Comparison of ENCODE assay signal across 8 cellular contexts in genomic region chr7:157138101-157138423, GRCh38. TPM values are rescaled to one million over a fixed set of nuclear protein-coding genes. Genes with fewer than 3 reads are reported as not detected.
A peak's percentile ranks its signal among the peaks of the same experiment; 100 is the strongest.
DNase-seq lines count a peak whose midpoint lies in the region; ATAC-seq, FAIRE-seq and TF ChIP-seq lines count a peak whose summit lies in the region.

No MANE protein-coding gene starts in this region.

- peaks cover 0 to 23% of the 10 kb centered on the region in 2 donors for H3K4me1 ChIP-seq in muscle layer of duodenum (ENCODE audit: control insufficient read depth in 1 of 2, insufficient read depth in 2 of 2, low read length in 2 of 2)

- no peak overlapping the region for H3K27ac ChIP-seq in AG04450 (ENCODE audit: low read depth, low read length)
- H3K27ac ChIP-seq in HL-60 (replicated peaks) = peak overlapping the region; percentile 76
- H3K27ac ChIP-seq in caudate nucleus (ENCODE audit: low read depth, low read length) = peak overlapping the region; percentile 87
- H3K27ac ChIP-seq in muscle layer of duodenum (ENCODE audit: low read length) = peak overlapping the region; percentile 62

- FAIRE-seq in frontal cortex (lab: Jason Lieb, UNC) = no peak

- peak overlapping the region; percentile 64 for H3K4me3 ChIP-seq in AG04450 (ENCODE audit: low read depth, low read length)
- H3K4me3 ChIP-seq in HL-60 (replicated peaks; ENCODE audit: insufficient read depth, low read length) = peak overlapping the region; percentile 57
- peak overlapping the region; percentile 55 to 86 for H3K4me3 ChIP-seq in muscle layer of duodenum (ENCODE audit: low read depth in 1 of 2, low read length in 2 of 2)

- no peaks in the 10 kb centered on the region; the same call in 1 of the 2 replicates for H3K9me3 ChIP-seq in AG04450 (ENCODE audit: control insufficient read depth, insufficient read depth, low read length)
- H3K9me3 ChIP-seq in muscle layer of duodenum (ENCODE audit: control insufficient read depth in 1 of 2, low read length in 2 of 2) = no peaks in the 10 kb centered on the region

- ATAC-seq in GM18502 (IDR thresholded peaks at IDR 0.05; ENCODE audit: poor library complexity, unreplicated experiment) = no peak
- no peak for ATAC-seq in GM18909 (IDR thresholded peaks at IDR 0.05; ENCODE audit: poor library complexity, unreplicated experiment)

- H3K27me3 ChIP-seq in AG04450 (ENCODE audit: control insufficient read depth, insufficient read depth, low read length) = no peaks in the 10 kb centered on the region
- H3K27me3 ChIP-seq in HL-60 (ENCODE audit: insufficient read depth, poor library complexity, severe bottlenecking) = no peaks in the 10 kb centered on the region
- no peaks in the 10 kb centered on the region for H3K27me3 ChIP-seq in muscle layer of duodenum (ENCODE audit: low read depth, low read length)

- CTCF ChIA-PET in AG04450 (lab: Charles Lee) = no interaction called here

- TF ChIP-seq CTCF in AG04450 (IDR thresholded peaks at IDR 0.05; ENCODE audit: low read depth, low read length) (no peak), HL-60 (IDR thresholded peaks at IDR 0.05; ENCODE audit: insufficient read depth, low read length) (no peak)

- DNase-seq in AG04450 (ENCODE audit: low read depth, low spot score) (no peak), HL-60 (ENCODE audit: low read depth in 1 of 2, low spot score in 1 of 2) (no peak), caudate nucleus (lab: John Stamatoyannopoulos, UW) (no peak), NCI-H82 treated with DMSO at 0.1 percent for 48 hours (lab: John Stamatoyannopoulos, UW; ENCODE audit: unreplicated experiment) (no peak), frontal cortex (ENCODE audit: low spot score in 2 of 2) (no peak)

- H3K36me3 ChIP-seq in muscle layer of duodenum (ENCODE audit: control insufficient read depth in 1 of 2, insufficient read depth in 2 of 2, low read length in 2 of 2) = peaks cover 0 to 8% of the 10 kb centered on the region in 2 donors

- POLR2A ChIA-PET in AG04450 (lab: Yijun Ruan, JAX) = interaction anchor here (0.6 kb wide), 1 partner anchor 78 kb away, joined by 3 read pairs; no protein-coding TSS in a partner anchor

RNA-seq across cellular contexts. Expression of gene UBE3C, which starts 0.7 kb away (rescaled TPM):
- 60.6 and 71.2 TPM in 2 replicates for polyA plus RNA-seq in AG04450 (2011; rRNA removed)
- polyA minus RNA-seq in AG04450 (2011; rRNA and poly(A)+ RNA removed) = 75.2 and 88.1 TPM in 2 replicates
- total RNA-seq in frontal cortex = 87.6 TPM
